Comparison of ENCODE assay signal across 17 cellular contexts in genomic region chr21:38027901-38028300, GRCh38.
DNase-seq lines count a peak whose midpoint lies in the region; ATAC-seq, FAIRE-seq and TF ChIP-seq lines count a peak whose summit lies in the region.
"Had no signal": no experiment of that assay in that cellular context is flagged by ENCODE, and none has a peak within 500 bp of the region (broad histone marks: within the 10 kb centered on the region; RNA-seq: fewer than 3 reads in every experiment).

No MANE protein-coding gene starts in this region.

- H3K36me3 ChIP-seq in HepG2 (replicated peaks in 1 of 2; ENCODE audit: control insufficient read depth in 1 of 2, insufficient read depth in 2 of 2, low read length in 2 of 2) = no peaks in the 10 kb centered on the region
- H3K36me3 ChIP-seq: thyroid gland had no signal

- no peak for TF ChIP-seq POLR2A in HepG2 (IDR thresholded peaks at IDR 0.05; ENCODE audit: insufficient read depth in 1 of 2, low read depth in 2 of 2, low read length in 2 of 2)

- in situ Hi-C loops in HepG2 (cut with HindIII; ENCODE audit: extremely low pct_ligation_motif_present, low pct_unique_long_range_greater_than_20kb) = no loop called here

- ATAC-seq in HepG2 (no peak), GM18861 (IDR thresholded peaks at IDR 0.05; ENCODE audit: unreplicated experiment) (no peak), GM19351 (IDR thresholded peaks at IDR 0.05; ENCODE audit: unreplicated experiment) (no peak)
- ATAC-seq: activated T-cell treated with anti-CD3 and anti-CD28 coated beads, Interleukin-2, amount 50 U/mL, for 4 hours; left colon had no signal

- TF ChIP-seq EP300 in HepG2 (IDR thresholded peaks at IDR 0.05; ENCODE audit: low read depth in 2 of 2, low read length in 2 of 2) (no peak), HepG2 (CRISPR knock-in tag; IDR thresholded peaks at IDR 0.05; ENCODE audit: borderline replicate concordance) (no peak)

- H3K79me2 ChIP-seq in HepG2 (ENCODE audit: insufficient read depth, low read length) = no peaks in the 10 kb centered on the region

- BruUV-seq in HepG2 (replicated peaks; lab: Mats Ljungman, UMichigan) = no TSS peak

- peak; percentile 31 for DNase-seq in GM04504 (ENCODE audit: low read depth)
- DNase-seq in RCC 7860 (ENCODE audit: low spot score) = peak; percentile 27
- peak; percentile 63 for DNase-seq in epithelial cell of prostate (ENCODE audit: low read depth, low spot score)
- peak; percentile 60 for DNase-seq in renal cortical epithelial cell (ENCODE audit: low read depth)
- no peak for DNase-seq in activated CD4-positive, alpha-beta T cell treated with anti-CD3 and anti-CD28 coated beads, Interleukin-2, amount 50 U/mL, for 4 hours
- no peak for DNase-seq in HepG2 (ENCODE audit: low spot score)
- DNase-seq: activated T-cell treated with anti-CD3 and anti-CD28 coated beads, Interleukin-2, amount 50 U/mL, for 4 hours; hippocampal formation; left colon; NCI-H187 treated with DMSO at 0.1 percent for 48 hours; OCI-M1; stimulated activated CD4-positive, alpha-beta T cell treated with anti-CD3 and anti-CD28 coated beads, Interleukin-4, amount 100 ng/mL, for 24 hours; thyroid gland had no signal

- no peaks in the 10 kb centered on the region for H4K20me1 ChIP-seq in HepG2 (ENCODE audit: insufficient read depth, low read length)

- CTCF ChIA-PET in HepG2 (lab: Yijun Ruan, JAX; ENCODE audit: low intra/inter-chr PET ratio, low total read pairs) = no interaction called here

- no peak overlapping the region for H2AFZ ChIP-seq in HepG2 (ENCODE audit: low read length)

- POLR2A ChIA-PET in HepG2 (lab: Yijun Ruan, JAX) = no interaction called here

- no peaks in the 10 kb centered on the region for H3K4me1 ChIP-seq in HepG2 (ENCODE audit: insufficient read depth, low read length)
- H3K4me1 ChIP-seq: thyroid gland had no signal

- H3K9me3 ChIP-seq in HepG2 (ENCODE audit: low read length) = no peaks in the 10 kb centered on the region
- H3K9me3 ChIP-seq: thyroid gland had no signal

- no peak overlapping the region for H3K4me2 ChIP-seq in HepG2 (ENCODE audit: low read depth, low read length)

- intact Hi-C loops in HepG2 (cut with micrococcal nuclease; ENCODE audit: unreplicated experiment) = no loop called here

- H3K27me3 ChIP-seq in HepG2 (ENCODE audit: control insufficient read depth in 1 of 2, insufficient read depth in 2 of 2, low read length in 2 of 2) = peaks cover 0 to 1% of the 10 kb centered on the region in 2 experiments; a peak in 2 of 5 replicates
- H3K27me3 ChIP-seq: thyroid gland had no signal

- TF ChIP-seq RAD21 in HepG2 (CRISPR knock-in tag; IDR thresholded peaks at IDR 0.05) = no peak

- TF ChIP-seq CTCF in HepG2 (CRISPR knock-in tag; IDR thresholded peaks at IDR 0.05) = no peak

- H3K4me3 ChIP-seq in HepG2 (replicated peaks in 1 of 3; ENCODE audit: insufficient read depth in 1 of 3, low read depth in 2 of 3, low read length in 3 of 3) = no peak overlapping the region
- H3K4me3 ChIP-seq: thyroid gland had no signal

- no peak overlapping the region for H3K9ac ChIP-seq in HepG2 (ENCODE audit: insufficient read depth, low read depth, low read length)

- WGBS in HepG2 (ENCODE audit: low lambda C conversion rate) = 4% methylated on average over 2 of the region's 2 CpGs

- H3K27ac ChIP-seq in epithelial cell of prostate (peak overlapping the region; percentile 40), HepG2 (ENCODE audit: extremely low read length, insufficient read depth, low read length) (no peak overlapping the region)
- H3K27ac ChIP-seq: thyroid gland had no signal

- FAIRE-seq in RCC 7860 (lab: Jason Lieb, UNC) (no peak), HepG2 (lab: Jason Lieb, UNC) (no peak)
- FAIRE-seq: colon, GM12891 had no signal

TF ChIP-seq in HepG2, 621 proteins besides CTCF, POLR2A, EP300 and RAD21:
- no peak for TF ChIP-seq PCBP1 (IDR thresholded peaks at IDR 0.05; ENCODE audit: borderline replicate concordance, low read depth, low read length)
- TF ChIP-seq ZNF234 (CRISPR knock-in tag; conservative IDR thresholded peaks at IDR 0.05) = no peak
- no peak for TF ChIP-seq AGO2 (optimal IDR thresholded peaks at IDR 0.05; ENCODE audit: low read depth, low read length)
- no peak for TF ChIP-seq ZKSCAN5 (CRISPR knock-in tag; IDR thresholded peaks at IDR 0.05)
- TF ChIP-seq THRA (CRISPR knock-in tag; IDR thresholded peaks at IDR 0.05; ENCODE audit: borderline replicate concordance) = no peak
- TF ChIP-seq KAT8 (CRISPR knock-in tag; IDR thresholded peaks at IDR 0.05) = no peak
- no peak for TF ChIP-seq IKZF4 (CRISPR knock-in tag; IDR thresholded peaks at IDR 0.05; ENCODE audit: borderline replicate concordance, low read depth, not compliant biosample characterization)
- no peak for TF ChIP-seq ZNF570 (CRISPR knock-in tag; IDR thresholded peaks at IDR 0.05; ENCODE audit: borderline replicate concordance)
- TF ChIP-seq ZNF550 (CRISPR knock-in tag; IDR thresholded peaks at IDR 0.05; ENCODE audit: borderline replicate concordance) = no peak
- no peak for TF ChIP-seq IRF1 (CRISPR knock-in tag; IDR thresholded peaks at IDR 0.05; ENCODE audit: low read depth)
- TF ChIP-seq NKX3-1 (CRISPR knock-in tag; IDR thresholded peaks at IDR 0.05) = no peak
- no peak for TF ChIP-seq ATRX (CRISPR knock-in tag; IDR thresholded peaks at IDR 0.05; ENCODE audit: borderline replicate concordance)
- TF ChIP-seq TGIF2 (CRISPR knock-in tag; IDR thresholded peaks at IDR 0.05) = no peak
- TF ChIP-seq ADNP (CRISPR knock-in tag; IDR thresholded peaks at IDR 0.05) = no peak
- no peak for TF ChIP-seq SUZ12 (IDR thresholded peaks at IDR 0.05; ENCODE audit: low read depth, low read length)
- no peak for TF ChIP-seq BATF2 (CRISPR knock-in tag; IDR thresholded peaks at IDR 0.05)
- no peak for TF ChIP-seq AHR (CRISPR knock-in tag; IDR thresholded peaks at IDR 0.05)
- no peak for TF ChIP-seq IKZF1 (IDR thresholded peaks at IDR 0.05)
- TF ChIP-seq FOXJ3 (CRISPR knock-in tag; IDR thresholded peaks at IDR 0.05; ENCODE audit: borderline replicate concordance) = no peak
- no peak for TF ChIP-seq RBFOX2 (IDR thresholded peaks at IDR 0.05; ENCODE audit: low read depth, low read length)

Comparison
In these comparisons a context has a peak if more than half of its experiments do, and no peak if none do; other contexts are left out.
1. DNase-seq: peak in GM04504 (single experiment), RCC 7860 (single experiment), epithelial cell of prostate (single experiment) and renal cortical epithelial cell (single experiment); none in activated CD4-positive, alpha-beta T cell treated with anti-CD3 and anti-CD28 coated beads, Interleukin-2, amount 50 U/mL, for 4 hours (0 of 2) and HepG2 (single experiment).